ENCODE assay signal across 17 cellular contexts in genomic region chr10:69324583-69324982, GRCh38. TPM values are rescaled to one million over a fixed set of nuclear protein-coding genes. Genes with fewer than 3 reads are reported as not detected.
DNase-seq lines count a peak whose midpoint lies in the region; ATAC-seq and TF ChIP-seq lines count a peak whose summit lies in the region.
"Had no signal": no experiment of that assay in that cellular context is flagged by ENCODE, and none has a peak within 500 bp of the region (broad histone marks: within the 10 kb centered on the region; RNA-seq: fewer than 3 reads in every experiment).

No MANE protein-coding gene starts in this region.

- TF ChIP-seq CTCF in left ventricle myocardium inferior (IDR thresholded peaks at IDR 0.05; ENCODE audit: borderline replicate concordance) (no peak), endodermal cell (conservative IDR thresholded peaks at IDR 0.05) (no peak)

- H3K9me3 ChIP-seq in left ventricle myocardium inferior (replicated peaks) (no peaks in the 10 kb centered on the region), endodermal cell (ENCODE audit: control insufficient read depth, low read length) (no peaks in the 10 kb centered on the region)
- H3K9me3 ChIP-seq: right lobe of liver had no signal

- H3K4me1 Mint-ChIP-seq in endodermal cell, result peaks cover 34% of the 10 kb centered on the region

- no peaks in the 10 kb centered on the region for H3K36me3 Mint-ChIP-seq in endodermal cell (ENCODE audit: low read depth)

- no peak overlapping the region for H3K9ac ChIP-seq in endodermal cell (ENCODE audit: extremely low read depth, low read length, poor library complexity, severe bottlenecking)
- H3K9ac ChIP-seq: KMS-11 had no signal

- intact Hi-C loops in left ventricle myocardium inferior (cut with micrococcal nuclease), result loop anchor here (10.0 kb wide), 1 partner anchor 50 kb away; no protein-coding TSS in a partner anchor
- intact Hi-C loops in left ventricle myocardium superior (cut with micrococcal nuclease), result no loop called here

- ATAC-seq in left ventricle myocardium superior, result no peak
- ATAC-seq: left cardiac atrium, right lobe of liver had no signal

- no peak overlapping the region for H3K4me3 ChIP-seq in left ventricle myocardium inferior
- H3K4me3 ChIP-seq in endodermal cell (ENCODE audit: low read length), result no peak overlapping the region
- H3K4me3 ChIP-seq: right lobe of liver had no signal

- peak overlapping the region; percentile 60 for H3K27ac ChIP-seq in left ventricle myocardium inferior (replicated peaks)
- H3K27ac ChIP-seq in endodermal cell (ENCODE audit: low read depth, low read length), result no peak overlapping the region
- H3K27ac ChIP-seq: KMS-11, right lobe of liver had no signal

- WGBS in endodermal cell (ENCODE audit: insufficient coverage in 1 of 2, insufficient read length in 1 of 2), 2 experiments, result 90% methylated on average over 1 of the region's 1 CpG; no CpG with 5 or more reads in 1 of the 2 experiments

- H3K27me3 ChIP-seq in left ventricle myocardium inferior (ENCODE audit: low read depth), result no peaks in the 10 kb centered on the region
- H3K27me3 ChIP-seq in endodermal cell (ENCODE audit: control insufficient read depth, insufficient read depth, low read length, poor library complexity, severe bottlenecking), result no peaks in the 10 kb centered on the region
- H3K27me3 ChIP-seq: right lobe of liver had no signal

- no peak overlapping the region for H3K27ac Mint-ChIP-seq in endodermal cell

- H3K9me3 Mint-ChIP-seq in endodermal cell, result no peaks in the 10 kb centered on the region

- no peaks in the 10 kb centered on the region for H3K27me3 Mint-ChIP-seq in endodermal cell (ENCODE audit: insufficient read depth)

- no peak for DNase-seq in left ventricle myocardium inferior
- no peak for DNase-seq in left ventricle myocardium superior
- peak; percentile 13 to 81 for DNase-seq in NCI-H524 (lab: John Stamatoyannopoulos, UW)
- DNase-seq in endodermal cell, result peak; percentile 48
- DNase-seq in HuH-7 (ENCODE audit: low spot score), result no peak
- DNase-seq in NCI-H748 treated with DMSO at 0.1 percent for 48 hours (lab: John Stamatoyannopoulos, UW), result no peak
- DNase-seq in NOMO-1 treated with dmso at 0.1 percent for 144 hours (lab: John Stamatoyannopoulos, UW; ENCODE audit: unreplicated experiment), result no peak
- DNase-seq: activated effector memory CD4-positive, alpha-beta T cell treated with anti-CD3 and anti-CD28 coated beads, Interleukin-2, amount 50 U/mL, for 16 hours; AML-193; aorta; DMS79; GOT3; left cardiac atrium; NCI-H1092 treated with DMSO at 0.1 percent for 48 hours; occipital lobe; right lobe of liver had no signal

- H3K4me1 ChIP-seq in left ventricle myocardium inferior (peaks cover 97% of the 10 kb centered on the region), endodermal cell (ENCODE audit: control insufficient read depth, insufficient read depth, low read length) (no peaks in the 10 kb centered on the region)

- H3K36me3 ChIP-seq in left ventricle myocardium inferior, result no peaks in the 10 kb centered on the region
- no peaks in the 10 kb centered on the region for H3K36me3 ChIP-seq in endodermal cell (ENCODE audit: control insufficient read depth, insufficient read depth, low read length)
- H3K36me3 ChIP-seq: right lobe of liver had no signal

- H3K4me3 Mint-ChIP-seq in endodermal cell, result no peak overlapping the region

RNA-seq across cellular contexts. Expression of gene HK1, which starts 46.3 kb away (rescaled TPM):
- total RNA-seq in left ventricle myocardium inferior (219 TPM), left ventricle myocardium superior (210 TPM), endodermal cell (10 to 100 TPM; 38.0 to 78.8 TPM)
- polyA plus RNA-seq in endodermal cell (2013, experiment 1 of 2), result 48.2 TPM
- polyA plus RNA-seq in endodermal cell (2013, experiment 2 of 2), result 45.5 TPM

Comparison
In these comparisons a context has a peak if more than half of its experiments do, and no peak if none do; other contexts are left out.
1. DNase-seq: peak in NCI-H524 (2 of 2) and endodermal cell (single experiment); none in left ventricle myocardium inferior (single experiment), left ventricle myocardium superior (single experiment), HuH-7 (single experiment), NCI-H748 treated with DMSO at 0.1 percent for 48 hours (single experiment) and NOMO-1 treated with dmso at 0.1 percent for 144 hours (single experiment).